8 cellular contexts compared by ENCODE assay signal in genomic region chr18:75247041-75247551, GRCh38.
A peak's percentile ranks its signal among the peaks of the same experiment; 100 is the strongest.
DNase-seq lines count a peak whose midpoint lies in the region; ATAC-seq and TF ChIP-seq lines count a peak whose summit lies in the region.

No MANE protein-coding gene starts in this region.

- DNase-seq in GM10248 (ENCODE audit: extremely low spot score), result peak; percentile 45
- DNase-seq in T-helper 2 cell treated with Interferon-gamma antibody and Interleukin-4, amounts not matched to agents 5 μg/mL and 100 μg/mL, for 36 hours (ENCODE audit: low spot score), result no peak
- DNase-seq in fibroblast of mammary gland (ENCODE audit: low read depth), result peak; percentile 80
- DNase-seq in skeletal muscle cell (ENCODE audit: low read depth), result peak; percentile 28

- H3K4me1 Mint-ChIP-seq in T-helper 2 cell treated with Interferon-gamma antibody and Interleukin-4, amounts not matched to agents 5 μg/mL and 100 μg/mL, for 36 hours (ENCODE audit: low read depth), result peaks cover 34% of the 10 kb centered on the region

- no peaks in the 10 kb centered on the region for H3K9me3 Mint-ChIP-seq in T-helper 2 cell treated with Interferon-gamma antibody and Interleukin-4, amounts not matched to agents 5 μg/mL and 100 μg/mL, for 36 hours

- H3K4me3 ChIP-seq in fibroblast of mammary gland (ENCODE audit: control insufficient read depth, low read depth, low read length), result peak overlapping the region; percentile 45
- H3K4me3 ChIP-seq in skeletal muscle cell (ENCODE audit: low read depth, low read length), result peak overlapping the region; percentile 34

- H3K27me3 Mint-ChIP-seq in T-helper 2 cell treated with Interferon-gamma antibody and Interleukin-4, amounts not matched to agents 5 μg/mL and 100 μg/mL, for 36 hours (ENCODE audit: low read depth), result no peaks in the 10 kb centered on the region

- ATAC-seq in HG03439 (IDR thresholded peaks at IDR 0.05; ENCODE audit: unreplicated experiment) (no peak), HG03280 (IDR thresholded peaks at IDR 0.05; ENCODE audit: unreplicated experiment) (no peak), GM19328 (IDR thresholded peaks at IDR 0.05; ENCODE audit: unreplicated experiment) (no peak)
- ATAC-seq in activated CD4-positive, CD25-positive, alpha-beta regulatory T cell treated with anti-CD3 and anti-CD28 coated beads, Interleukin-2, amount 50 U/mL, for 24 hours, result no peak

- H3K27ac Mint-ChIP-seq in T-helper 2 cell treated with Interferon-gamma antibody and Interleukin-4, amounts not matched to agents 5 μg/mL and 100 μg/mL, for 36 hours, result peak overlapping the region; percentile 72

- no peaks in the 10 kb centered on the region for H3K36me3 Mint-ChIP-seq in T-helper 2 cell treated with Interferon-gamma antibody and Interleukin-4, amounts not matched to agents 5 μg/mL and 100 μg/mL, for 36 hours (ENCODE audit: low read depth)

- POLR2A ChIA-PET in GM10248 (lab: Yijun Ruan, JAX), result no interaction called here

- peak overlapping the region; percentile 88 for H3K4me3 Mint-ChIP-seq in T-helper 2 cell treated with Interferon-gamma antibody and Interleukin-4, amounts not matched to agents 5 μg/mL and 100 μg/mL, for 36 hours

- no peak for TF ChIP-seq CTCF in GM10248 (IDR thresholded peaks at IDR 0.05; ENCODE audit: control extremely low read depth, extremely low read depth, low read depth, missing control alignments)
- no peak for TF ChIP-seq CTCF in fibroblast of mammary gland (conservative IDR thresholded peaks at IDR 0.05; ENCODE audit: control insufficient read depth, insufficient read depth, low read depth, low read length)

- CTCF ChIA-PET in GM10248 (lab: Yijun Ruan, JAX), result no interaction called here
